Comparison of ENCODE assay signal across 8 cellular contexts in genomic region chr1:227131193-227131592, GRCh38.
DNase-seq lines count a peak whose midpoint lies in the region; ATAC-seq, FAIRE-seq and TF ChIP-seq lines count a peak whose summit lies in the region.

No MANE protein-coding gene starts in this region.

- H3K27ac Mint-ChIP-seq in astrocyte (ENCODE audit: unreplicated experiment), result no peak overlapping the region

- H3K9ac ChIP-seq in astrocyte (ENCODE audit: low read length), result no peak overlapping the region

- H3K36me3 ChIP-seq in astrocyte (ENCODE audit: insufficient read depth, low read length), result no peaks in the 10 kb centered on the region
- H3K36me3 ChIP-seq in right lobe of liver, result peaks cover 0 to 8% (median 0%) of the 10 kb centered on the region in 4 donors

- intact Hi-C loops in right lobe of liver (cut with DNase I), result no loop called here

- H3K4me2 ChIP-seq in astrocyte (ENCODE audit: low read length), result no peak overlapping the region

- DNase-seq in HL-60 (ENCODE audit: low read depth in 1 of 2, low spot score in 1 of 2) (no peak), astrocyte (ENCODE audit: low read depth) (peak; percentile 25), right lobe of liver (no peak), globus pallidus (ENCODE audit: low spot score) (no peak), mesenteric fat pad (ENCODE audit: low spot score) (no peak)

- H3K27ac ChIP-seq in C4-2B (no peak overlapping the region), HL-60 (replicated peaks) (no peak overlapping the region), astrocyte (ENCODE audit: low read depth, low read length) (no peak overlapping the region), right lobe of liver (no peak overlapping the region)

- H3K4me3 ChIP-seq in HL-60 (replicated peaks; ENCODE audit: insufficient read depth, low read length) (no peak overlapping the region), astrocyte (ENCODE audit: insufficient read depth, low read depth, low read length) (no peak overlapping the region), right lobe of liver (no peak overlapping the region)

- H3K79me2 ChIP-seq in astrocyte (ENCODE audit: insufficient read depth, low read length), result no peaks in the 10 kb centered on the region

- H3K4me3 Mint-ChIP-seq in astrocyte (ENCODE audit: unreplicated experiment), result no peak overlapping the region

- no peaks in the 10 kb centered on the region for H3K9me3 Mint-ChIP-seq in astrocyte (ENCODE audit: unreplicated experiment)

- no peaks in the 10 kb centered on the region for H3K9me3 ChIP-seq in astrocyte (ENCODE audit: insufficient read depth, low read depth, low read length)
- no peaks in the 10 kb centered on the region for H3K9me3 ChIP-seq in right lobe of liver

- H3K4me1 Mint-ChIP-seq in astrocyte (ENCODE audit: low read depth, unreplicated experiment), result peaks cover 2% of the 10 kb centered on the region

- H3K36me3 Mint-ChIP-seq in astrocyte (ENCODE audit: low read depth, unreplicated experiment), result peaks cover 15% of the 10 kb centered on the region

- H3K4me1 ChIP-seq in astrocyte (ENCODE audit: insufficient read depth, low read length) (no peaks in the 10 kb centered on the region), right lobe of liver (no peaks in the 10 kb centered on the region)

- ATAC-seq in right lobe of liver (peak; percentile 48 to 62 (median 58)), GM21447 (IDR thresholded peaks at IDR 0.05; ENCODE audit: unreplicated experiment) (no peak), HG02938 (IDR thresholded peaks at IDR 0.05; ENCODE audit: unreplicated experiment) (no peak)

- peak; percentile 72 for TF ChIP-seq CTCF in C4-2B (conservative IDR thresholded peaks at IDR 0.05)
- TF ChIP-seq CTCF in HL-60 (IDR thresholded peaks at IDR 0.05; ENCODE audit: insufficient read depth, low read length), result peak; percentile 9
- TF ChIP-seq CTCF in astrocyte (IDR thresholded peaks at IDR 0.05; ENCODE audit: insufficient read depth, low read depth, low read length), result peak; percentile 56
- peak; percentile 42 to 54 (median 48) for TF ChIP-seq CTCF in right lobe of liver (IDR thresholded peaks at IDR 0.05)

- WGBS in right lobe of liver (ENCODE audit: insufficient coverage, low coverage, low lambda C conversion rate, missing lambda C conversion rate), result 77% methylated on average over 3 of the region's 3 CpGs

- TF ChIP-seq POLR2A in right lobe of liver (IDR thresholded peaks at IDR 0.05), result no peak

- H2AFZ ChIP-seq in astrocyte (ENCODE audit: low read depth, low read length), result no peak overlapping the region

- FAIRE-seq in astrocyte (lab: Jason Lieb, UNC), result no peak

- H3K27me3 Mint-ChIP-seq in astrocyte (ENCODE audit: low read depth, unreplicated experiment), result no peaks in the 10 kb centered on the region

- no peaks in the 10 kb centered on the region for H4K20me1 ChIP-seq in astrocyte (ENCODE audit: insufficient read depth, low read length)

- H3K27me3 ChIP-seq in HL-60 (ENCODE audit: insufficient read depth, poor library complexity, severe bottlenecking) (no peaks in the 10 kb centered on the region), astrocyte (ENCODE audit: insufficient read depth, low read length) (no peaks in the 10 kb centered on the region), right lobe of liver (no peaks in the 10 kb centered on the region)

Comparison
In these comparisons a context has a peak if more than half of its experiments do, and no peak if none do; other contexts are left out.
1. CTCF ChIP-seq: peak in every context shown above with its lines; median percentile 72 in C4-2B; 56 in astrocyte; 48 in right lobe of liver; 9 in HL-60.
2. ATAC-seq: peak in right lobe of liver (4 of 4); none in GM21447 (single experiment) and HG02938 (single experiment).